1 cellular context compared by ENCODE assay signal in genomic region chr11:2139691-2140337, GRCh38.
TF ChIP-seq lines count a peak whose summit lies in the region.

No MANE protein-coding gene starts in this region.

TF ChIP-seq in WTC11, 78 proteins besides CTCF, POLR2A, EP300 and RAD21 (continued from another document):
- TF ChIP-seq AFF4 (CRISPR knock-in tag; IDR thresholded peaks at IDR 0.05; ENCODE audit: borderline replicate concordance) (no peak), ERG (CRISPR knock-in tag; IDR thresholded peaks at IDR 0.05) (no peak), ZNF532 (CRISPR knock-in tag; IDR thresholded peaks at IDR 0.05; ENCODE audit: borderline replicate concordance) (no peak), JUN (CRISPR knock-in tag; IDR thresholded peaks at IDR 0.05) (no peak), CREB1 (CRISPR knock-in tag; IDR thresholded peaks at IDR 0.05) (no peak), TCF7 (CRISPR knock-in tag; IDR thresholded peaks at IDR 0.05; ENCODE audit: low read depth) (no peak), ZNF232 (CRISPR knock-in tag; IDR thresholded peaks at IDR 0.05) (no peak), ZNF671 (CRISPR knock-in tag; IDR thresholded peaks at IDR 0.05) (no peak), SMAD4 (CRISPR knock-in tag; IDR thresholded peaks at IDR 0.05) (no peak), ZNF121 (CRISPR knock-in tag; IDR thresholded peaks at IDR 0.05) (no peak), ZSCAN18 (CRISPR knock-in tag; IDR thresholded peaks at IDR 0.05) (no peak), IRF2 (CRISPR knock-in tag; IDR thresholded peaks at IDR 0.05; ENCODE audit: borderline replicate concordance, low read depth) (no peak), RORB (CRISPR knock-in tag; IDR thresholded peaks at IDR 0.05) (no peak), TEAD4 (CRISPR knock-in tag; IDR thresholded peaks at IDR 0.05) (no peak), SP1 (CRISPR knock-in tag; conservative IDR thresholded peaks at IDR 0.05) (no peak), CREM (CRISPR knock-in tag; IDR thresholded peaks at IDR 0.05) (no peak)
